1 cellular context compared by ENCODE assay signal in genomic region chr22:22798716-22799115, GRCh38.
TF ChIP-seq lines count a peak whose summit lies in the region.

No MANE protein-coding gene starts in this region.

TF ChIP-seq in GM23338, 12 proteins besides CTCF, POLR2A, EP300 and RAD21:
- TF ChIP-seq, protein P1, sequence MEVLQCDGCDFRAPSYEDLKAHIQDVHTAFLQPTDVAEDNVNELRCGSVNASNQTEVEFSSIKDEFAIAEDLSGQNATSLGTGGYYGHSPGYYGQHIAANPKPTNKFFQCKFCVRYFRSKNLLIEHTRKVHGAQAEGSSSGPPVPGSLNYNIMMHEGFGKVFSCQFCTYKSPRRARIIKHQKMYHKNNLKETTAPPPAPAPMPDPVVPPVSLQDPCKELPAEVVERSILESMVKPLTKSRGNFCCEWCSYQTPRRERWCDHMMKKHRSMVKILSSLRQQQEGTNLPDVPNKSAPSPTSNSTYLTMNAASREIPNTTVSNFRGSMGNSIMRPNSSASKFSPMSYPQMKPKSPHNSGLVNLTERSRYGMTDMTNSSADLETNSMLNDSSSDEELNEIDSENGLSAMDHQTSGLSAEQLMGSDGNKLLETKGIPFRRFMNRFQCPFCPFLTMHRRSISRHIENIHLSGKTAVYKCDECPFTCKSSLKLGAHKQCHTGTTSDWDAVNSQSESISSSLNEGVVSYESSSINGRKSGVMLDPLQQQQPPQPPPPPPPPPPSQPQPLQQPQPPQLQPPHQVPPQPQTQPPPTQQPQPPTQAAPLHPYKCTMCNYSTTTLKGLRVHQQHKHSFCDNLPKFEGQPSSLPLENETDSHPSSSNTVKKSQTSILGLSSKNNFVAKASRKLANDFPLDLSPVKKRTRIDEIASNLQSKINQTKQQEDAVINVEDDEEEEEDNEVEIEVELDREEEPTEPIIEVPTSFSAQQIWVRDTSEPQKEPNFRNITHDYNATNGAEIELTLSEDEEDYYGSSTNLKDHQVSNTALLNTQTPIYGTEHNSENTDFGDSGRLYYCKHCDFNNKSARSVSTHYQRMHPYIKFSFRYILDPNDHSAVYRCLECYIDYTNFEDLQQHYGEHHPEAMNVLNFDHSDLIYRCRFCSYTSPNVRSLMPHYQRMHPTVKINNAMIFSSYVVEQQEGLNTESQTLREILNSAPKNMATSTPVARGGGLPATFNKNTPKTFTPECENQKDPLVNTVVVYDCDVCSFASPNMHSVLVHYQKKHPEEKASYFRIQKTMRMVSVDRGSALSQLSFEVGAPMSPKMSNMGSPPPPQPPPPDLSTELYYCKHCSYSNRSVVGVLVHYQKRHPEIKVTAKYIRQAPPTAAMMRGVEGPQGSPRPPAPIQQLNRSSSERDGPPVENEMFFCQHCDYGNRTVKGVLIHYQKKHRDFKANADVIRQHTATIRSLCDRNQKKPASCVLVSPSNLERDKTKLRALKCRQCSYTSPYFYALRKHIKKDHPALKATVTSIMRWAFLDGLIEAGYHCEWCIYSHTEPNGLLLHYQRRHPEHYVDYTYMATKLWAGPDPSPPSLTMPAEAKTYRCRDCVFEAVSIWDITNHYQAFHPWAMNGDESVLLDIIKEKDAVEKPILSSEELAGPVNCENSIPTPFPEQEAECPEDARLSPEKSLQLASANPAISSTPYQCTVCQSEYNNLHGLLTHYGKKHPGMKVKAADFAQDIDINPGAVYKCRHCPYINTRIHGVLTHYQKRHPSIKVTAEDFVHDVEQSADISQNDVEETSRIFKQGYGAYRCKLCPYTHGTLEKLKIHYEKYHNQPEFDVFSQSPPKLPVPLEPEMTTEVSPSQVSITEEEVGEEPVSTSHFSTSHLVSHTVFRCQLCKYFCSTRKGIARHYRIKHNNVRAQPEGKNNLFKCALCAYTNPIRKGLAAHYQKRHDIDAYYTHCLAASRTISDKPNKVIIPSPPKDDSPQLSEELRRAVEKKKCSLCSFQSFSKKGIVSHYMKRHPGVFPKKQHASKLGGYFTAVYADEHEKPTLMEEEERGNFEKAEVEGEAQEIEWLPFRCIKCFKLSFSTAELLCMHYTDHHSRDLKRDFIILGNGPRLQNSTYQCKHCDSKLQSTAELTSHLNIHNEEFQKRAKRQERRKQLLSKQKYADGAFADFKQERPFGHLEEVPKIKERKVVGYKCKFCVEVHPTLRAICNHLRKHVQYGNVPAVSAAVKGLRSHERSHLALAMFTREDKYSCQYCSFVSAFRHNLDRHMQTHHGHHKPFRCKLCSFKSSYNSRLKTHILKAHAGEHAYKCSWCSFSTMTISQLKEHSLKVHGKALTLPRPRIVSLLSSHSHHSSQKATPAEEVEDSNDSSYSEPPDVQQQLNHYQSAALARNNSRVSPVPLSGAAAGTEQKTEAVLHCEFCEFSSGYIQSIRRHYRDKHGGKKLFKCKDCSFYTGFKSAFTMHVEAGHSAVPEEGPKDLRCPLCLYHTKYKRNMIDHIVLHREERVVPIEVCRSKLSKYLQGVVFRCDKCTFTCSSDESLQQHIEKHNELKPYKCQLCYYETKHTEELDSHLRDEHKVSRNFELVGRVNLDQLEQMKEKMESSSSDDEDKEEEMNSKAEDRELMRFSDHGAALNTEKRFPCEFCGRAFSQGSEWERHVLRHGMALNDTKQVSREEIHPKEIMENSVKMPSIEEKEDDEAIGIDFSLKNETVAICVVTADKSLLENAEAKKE (CRISPR knock-in tag; IDR thresholded peaks at IDR 0.05), result no peak
- TF ChIP-seq STAT1 (IDR thresholded peaks at IDR 0.05; ENCODE audit: unreplicated experiment) (no peak), EZH2phosphoT487 (IDR thresholded peaks at IDR 0.05; ENCODE audit: unreplicated experiment) (no peak), ZNF331 (CRISPR knock-in tag; IDR thresholded peaks at IDR 0.05; ENCODE audit: low read depth) (no peak), POLR2AphosphoS5 (IDR thresholded peaks at IDR 0.05; ENCODE audit: low read depth) (no peak), ZNF114 (CRISPR knock-in tag; IDR thresholded peaks at IDR 0.05) (no peak), NANOG (IDR thresholded peaks at IDR 0.05; ENCODE audit: borderline replicate concordance) (no peak)
- TF ChIP-seq, protein P2, sequence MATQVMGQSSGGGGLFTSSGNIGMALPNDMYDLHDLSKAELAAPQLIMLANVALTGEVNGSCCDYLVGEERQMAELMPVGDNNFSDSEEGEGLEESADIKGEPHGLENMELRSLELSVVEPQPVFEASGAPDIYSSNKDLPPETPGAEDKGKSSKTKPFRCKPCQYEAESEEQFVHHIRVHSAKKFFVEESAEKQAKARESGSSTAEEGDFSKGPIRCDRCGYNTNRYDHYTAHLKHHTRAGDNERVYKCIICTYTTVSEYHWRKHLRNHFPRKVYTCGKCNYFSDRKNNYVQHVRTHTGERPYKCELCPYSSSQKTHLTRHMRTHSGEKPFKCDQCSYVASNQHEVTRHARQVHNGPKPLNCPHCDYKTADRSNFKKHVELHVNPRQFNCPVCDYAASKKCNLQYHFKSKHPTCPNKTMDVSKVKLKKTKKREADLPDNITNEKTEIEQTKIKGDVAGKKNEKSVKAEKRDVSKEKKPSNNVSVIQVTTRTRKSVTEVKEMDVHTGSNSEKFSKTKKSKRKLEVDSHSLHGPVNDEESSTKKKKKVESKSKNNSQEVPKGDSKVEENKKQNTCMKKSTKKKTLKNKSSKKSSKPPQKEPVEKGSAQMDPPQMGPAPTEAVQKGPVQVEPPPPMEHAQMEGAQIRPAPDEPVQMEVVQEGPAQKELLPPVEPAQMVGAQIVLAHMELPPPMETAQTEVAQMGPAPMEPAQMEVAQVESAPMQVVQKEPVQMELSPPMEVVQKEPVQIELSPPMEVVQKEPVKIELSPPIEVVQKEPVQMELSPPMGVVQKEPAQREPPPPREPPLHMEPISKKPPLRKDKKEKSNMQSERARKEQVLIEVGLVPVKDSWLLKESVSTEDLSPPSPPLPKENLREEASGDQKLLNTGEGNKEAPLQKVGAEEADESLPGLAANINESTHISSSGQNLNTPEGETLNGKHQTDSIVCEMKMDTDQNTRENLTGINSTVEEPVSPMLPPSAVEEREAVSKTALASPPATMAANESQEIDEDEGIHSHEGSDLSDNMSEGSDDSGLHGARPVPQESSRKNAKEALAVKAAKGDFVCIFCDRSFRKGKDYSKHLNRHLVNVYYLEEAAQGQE (IDR thresholded peaks at IDR 0.05; ENCODE audit: unreplicated experiment), result no peak
TF ChIP-seq in GM23338: peak in this region for 0.
